Comparison of ENCODE assay signal across 20 cellular contexts in genomic region chr18:42275949-42276730, GRCh38.
A peak's percentile ranks its signal among the peaks of the same experiment; 100 is the strongest.
DNase-seq lines count a peak whose midpoint lies in the region; ATAC-seq and TF ChIP-seq lines count a peak whose summit lies in the region.
"Had no signal": no experiment of that assay in that cellular context is flagged by ENCODE, and none has a peak within 500 bp of the region (broad histone marks: within the 10 kb centered on the region; RNA-seq: fewer than 3 reads in every experiment).

No MANE protein-coding gene starts in this region.

- peak; percentile 90 for ATAC-seq in mucosa of descending colon
- ATAC-seq: A549 had no signal

- H3K36me3 ChIP-seq in HEK293 (ENCODE audit: control insufficient read depth in 2 of 2, insufficient read depth in 1 of 2, low read length in 2 of 2) (no peaks in the 10 kb centered on the region), WERI-Rb-1 (peaks cover 68% of the 10 kb centered on the region), mucosa of descending colon (ENCODE audit: low read depth) (no peaks in the 10 kb centered on the region), transverse colon (no peaks in the 10 kb centered on the region)
- H3K36me3 ChIP-seq: Peyer's patch had no signal

- DNase-seq in WERI-Rb-1 (no peak), mucosa of descending colon (peak in 2 of 3 donors; percentile 41 to 59), transverse colon (peak; percentile 36), NCI-H345 (lab: John Stamatoyannopoulos, UW) (no peak)
- DNase-seq in activated effector memory CD4-positive, alpha-beta T cell treated with anti-CD3 and anti-CD28 coated beads, Interleukin-2, amount 50 U/mL, for 16 hours = no peak
- DNase-seq in activated CD8-positive, alpha-beta memory T cell treated with anti-CD3 and anti-CD28 coated beads, Interleukin-2, amount 50 U/mL, for 48 hours = no peak
- DNase-seq: CD4-positive, CD25-positive, alpha-beta regulatory T cell; EL; GF-D8; Karpas-422; MV-4-11; NCI-H1105 treated with DMSO at 0.1 percent for 48 hours; NCI-H1930; NCI-H2227 treated with DMSO at 0.1 percent for 48 hours; NCI-H510A treated with DMSO at 0.1 percent for 48 hours; NCI-H774; NK-92 treated with Interleukin-12 subunit alpha and Interleukin-12 subunit beta, amount 100 ng/mL, for 24 hours had no signal

- H3K4me3 ChIP-seq in HEK293 (ENCODE audit: low read depth, low read length) (no peak overlapping the region), WERI-Rb-1 (ENCODE audit: low read depth, low read length) (no peak overlapping the region), mucosa of descending colon (no peak overlapping the region), transverse colon (no peak overlapping the region)
- H3K4me3 ChIP-seq: A549, Peyer's patch had no signal

- CTCF ChIA-PET in HEK293 (lab: Yijun Ruan, JAX) = interaction anchor here (0.6 to 1.7 kb wide), 3 partner anchors 21 to 162 kb away, joined by 3 to 9 read pairs (median 6); no protein-coding TSS in a partner anchor

- WGBS in transverse colon (ENCODE audit: low coverage in 1 of 2), 2 donors = 32 to 54% methylated on average over 4 to 8 of the region's 8 CpGs

- TF ChIP-seq CTCF in HEK293 (tag by site-specific recombination; IDR thresholded peaks at IDR 0.05) (no peak), WERI-Rb-1 (IDR thresholded peaks at IDR 0.05; ENCODE audit: low read depth, low read length) (no peak), mucosa of descending colon (IDR thresholded peaks at IDR 0.05) (no peak), transverse colon (IDR thresholded peaks at IDR 0.05) (no peak)

- H3K27me3 ChIP-seq in WERI-Rb-1 (ENCODE audit: insufficient read depth, low read depth, severe bottlenecking) (no peaks in the 10 kb centered on the region), transverse colon (no peaks in the 10 kb centered on the region)
- H3K27me3 ChIP-seq: Peyer's patch had no signal

- POLR2A ChIA-PET in HEK293 (lab: Yijun Ruan, JAX) = no interaction called here

- TF ChIP-seq EP300 in transverse colon (IDR thresholded peaks at IDR 0.05; ENCODE audit: low read depth) = no peak

- H3K27ac ChIP-seq in HEK293 (ENCODE audit: extremely low read depth, low read depth, low read length) (no peak overlapping the region), WERI-Rb-1 (peak overlapping the region; percentile 40; the same call in 1 of the 2 replicates), transverse colon (peak overlapping the region in 3 of 4 donors; percentile 26 to 62 (median 41))
- H3K27ac ChIP-seq: A549 had no signal

- peaks cover 8% of the 10 kb centered on the region; the same call in 1 of the 2 replicates for H3K4me1 ChIP-seq in HEK293 (ENCODE audit: control insufficient read depth, insufficient read depth, low read length)
- H3K4me1 ChIP-seq in mucosa of descending colon (ENCODE audit: low read depth) = no peaks in the 10 kb centered on the region
- peaks cover 3 to 18% (median 7%) of the 10 kb centered on the region in 4 donors for H3K4me1 ChIP-seq in transverse colon
- H3K4me1 ChIP-seq: A549 had no signal

- intact Hi-C loops in mucosa of descending colon (cut with DNase I, micrococcal nuclease) (no loop called here), transverse colon (cut with DNase I; ENCODE audit: low total_unique reads) (no loop called here)

- H3K9me3 ChIP-seq in HEK293 (ENCODE audit: control insufficient read depth, insufficient read depth, low read depth, low read length) = no peaks in the 10 kb centered on the region
- no peaks in the 10 kb centered on the region for H3K9me3 ChIP-seq in WERI-Rb-1 (ENCODE audit: severe bottlenecking)
- no peaks in the 10 kb centered on the region for H3K9me3 ChIP-seq in mucosa of descending colon
- no peaks in the 10 kb centered on the region for H3K9me3 ChIP-seq in transverse colon
- H3K9me3 ChIP-seq: A549, Peyer's patch had no signal

- in situ Hi-C loops in transverse colon (cut with MboI; ENCODE audit: low pct_ligation_motif_present in 1 of 4, low pct_unique_long_range_greater_than_20kb in 1 of 4, low sequenced_read_pairs in 3 of 4) = loop anchor here in 1 of 4 donors (25.0 kb wide), 1 partner anchor 986 kb away; no protein-coding TSS in a partner anchor

- no peak for TF ChIP-seq POLR2A in transverse colon (IDR thresholded peaks at IDR 0.05)

TF ChIP-seq in HEK293, 187 proteins besides CTCF, POLR2A, EP300 and RAD21:
- TF ChIP-seq FEZF1 (tag by site-specific recombination; IDR thresholded peaks at IDR 0.05) = peak; percentile 28; the same call in 1 of the 2 replicates
- no peak for TF ChIP-seq ELK4 (IDR thresholded peaks at IDR 0.05; ENCODE audit: borderline replicate concordance, low read depth, low read length)
- peak; percentile 57; the same call in 1 of the 2 replicates for TF ChIP-seq ZNF843 (tag by site-specific recombination; IDR thresholded peaks at IDR 0.05)
- TF ChIP-seq KLF7 (tag by site-specific recombination; IDR thresholded peaks at IDR 0.05; ENCODE audit: borderline replicate concordance) = 0 out of 2 replicates have a peak, but pooled peaks have one; percentile 29
- TF ChIP-seq ZNF366 (tag by site-specific recombination; conservative IDR thresholded peaks at IDR 0.05) = peak; percentile 37; the same call in 1 of the 2 replicates
- no peak for TF ChIP-seq KLF10 (tag by site-specific recombination; IDR thresholded peaks at IDR 0.05)
- peak; percentile 67 for TF ChIP-seq ZSCAN4 (tag by site-specific recombination; IDR thresholded peaks at IDR 0.05)
- TF ChIP-seq MYNN (tag by site-specific recombination; IDR thresholded peaks at IDR 0.05; ENCODE audit: borderline replicate concordance) = no peak

Comparison
In these comparisons a context has a peak if more than half of its experiments do, and no peak if none do; other contexts are left out.
1. DNase-seq: peak in mucosa of descending colon (2 of 3) and transverse colon (single experiment); none in WERI-Rb-1 (single experiment), activated effector memory CD4-positive, alpha-beta T cell treated with anti-CD3 and anti-CD28 coated beads, Interleukin-2, amount 50 U/mL, for 16 hours (single experiment), NCI-H345 (single experiment) and activated CD8-positive, alpha-beta memory T cell treated with anti-CD3 and anti-CD28 coated beads, Interleukin-2, amount 50 U/mL, for 48 hours (single experiment).